Comparison of ENCODE assay signal across 1 cellular context in the genomic region with DNA sequence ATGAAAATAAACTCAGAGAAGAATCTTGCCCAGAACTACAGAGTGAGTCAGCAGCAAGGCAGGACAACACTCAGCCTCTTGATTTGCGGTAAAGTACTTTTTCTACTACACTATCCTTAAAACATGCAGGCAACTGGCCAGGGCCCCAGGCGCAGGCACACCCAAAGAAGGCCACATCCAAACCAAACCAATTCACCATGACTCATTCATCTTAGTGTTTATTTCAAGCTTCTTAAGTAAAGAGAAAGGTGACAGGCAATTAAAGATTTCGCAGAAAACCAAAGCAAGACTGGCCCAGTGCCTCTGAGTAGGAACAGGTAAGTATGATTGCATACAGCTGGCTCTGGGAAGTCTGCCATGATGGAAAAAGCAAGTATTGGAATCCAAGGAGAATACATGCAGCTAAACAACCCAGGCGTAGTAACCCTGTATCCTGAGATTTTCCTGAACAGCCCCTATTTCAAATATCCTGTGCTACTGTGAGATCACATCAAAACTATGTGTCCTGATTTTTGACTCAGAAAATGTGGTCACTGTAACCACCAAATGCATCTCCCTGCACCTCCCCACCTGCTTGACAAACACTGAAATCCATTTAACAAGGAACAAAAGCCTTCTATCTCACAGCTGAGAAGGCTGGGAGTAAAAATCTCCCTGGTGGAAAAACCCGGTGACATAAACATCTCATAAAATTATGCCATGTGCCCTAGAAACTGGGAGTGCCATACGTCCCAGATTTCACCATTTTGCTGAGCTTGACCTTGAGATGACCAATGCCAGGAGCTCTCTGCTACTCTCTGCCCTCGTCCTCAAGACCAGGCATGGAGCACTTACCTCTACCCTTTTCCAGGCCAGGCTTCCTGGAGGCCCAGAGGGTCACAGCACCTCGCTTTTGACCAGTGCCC.
TF ChIP-seq lines count a peak whose summit lies in the region.

No MANE protein-coding gene starts in this region.

TF ChIP-seq in HepG2, 621 proteins besides CTCF, POLR2A, EP300 and RAD21:
- 0 out of 2 replicates have a peak, but pooled peaks have one; percentile 26 for TF ChIP-seq FOSL2 (CRISPR knock-in tag; IDR thresholded peaks at IDR 0.05)
- TF ChIP-seq, protein P1, sequence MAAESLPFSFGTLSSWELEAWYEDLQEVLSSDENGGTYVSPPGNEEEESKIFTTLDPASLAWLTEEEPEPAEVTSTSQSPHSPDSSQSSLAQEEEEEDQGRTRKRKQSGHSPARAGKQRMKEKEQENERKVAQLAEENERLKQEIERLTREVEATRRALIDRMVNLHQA (CRISPR knock-in tag; IDR thresholded peaks at IDR 0.05), result no peak
